Comparison of ENCODE assay signal across 10 cellular contexts in genomic region chr16:79334127-79334526, GRCh38.
DNase-seq lines count a peak whose midpoint lies in the region; ATAC-seq and TF ChIP-seq lines count a peak whose summit lies in the region.
"Had no signal": no experiment of that assay in that cellular context is flagged by ENCODE, and none has a peak within 500 bp of the region (broad histone marks: within the 10 kb centered on the region; RNA-seq: fewer than 3 reads in every experiment).

No MANE protein-coding gene starts in this region.

- H3K36me3 Mint-ChIP-seq in glutamatergic neuron (ENCODE audit: unreplicated experiment): no peaks in the 10 kb centered on the region
- H3K36me3 Mint-ChIP-seq: activated naive CD4-positive, alpha-beta T cell treated with anti-CD3 and anti-CD28 coated beads, Interleukin-2, amount 50 U/mL, for 72 hours had no signal

- no peaks in the 10 kb centered on the region for H3K9me3 Mint-ChIP-seq in glutamatergic neuron (ENCODE audit: unreplicated experiment)
- H3K9me3 Mint-ChIP-seq: activated naive CD4-positive, alpha-beta T cell treated with anti-CD3 and anti-CD28 coated beads, Interleukin-2, amount 50 U/mL, for 72 hours had no signal

- DNase-seq in activated naive CD4-positive, alpha-beta T cell treated with Interleukin-2 at 50 U/mL for 16 hours: peak; percentile 33
- no peak for DNase-seq in activated naive CD4-positive, alpha-beta T cell (lab: John Stamatoyannopoulos, UW)
- DNase-seq in RPMI8226 (peak; percentile 23), glutamatergic neuron (peak; percentile 44), NCI-H748 (lab: John Stamatoyannopoulos, UW; ENCODE audit: unreplicated experiment) (no peak), AML-193 (lab: John Stamatoyannopoulos, UW) (no peak)
- DNase-seq in stimulated activated CD8-positive, alpha-beta memory T cell treated with anti-CD3 and anti-CD28 coated beads, Interleukin-4, amount 100 ng/mL, for 24 hours (ENCODE audit: low read depth): peak; percentile 17
- DNase-seq: NCI-H1048 had no signal

- no peak overlapping the region for H3K4me3 Mint-ChIP-seq in glutamatergic neuron (ENCODE audit: unreplicated experiment)

- peak; percentile 61 for TF ChIP-seq CTCF in glutamatergic neuron (IDR thresholded peaks at IDR 0.05; ENCODE audit: partially characterized antibody, unreplicated experiment)

- H3K27me3 Mint-ChIP-seq in glutamatergic neuron (ENCODE audit: unreplicated experiment): peaks cover 6% of the 10 kb centered on the region

- no peaks in the 10 kb centered on the region for H3K4me1 Mint-ChIP-seq in glutamatergic neuron (ENCODE audit: low read depth, unreplicated experiment)

- no peak overlapping the region for H3K27ac Mint-ChIP-seq in glutamatergic neuron (ENCODE audit: unreplicated experiment)
- H3K27ac Mint-ChIP-seq: activated naive CD4-positive, alpha-beta T cell treated with anti-CD3 and anti-CD28 coated beads, Interleukin-2, amount 50 U/mL, for 72 hours had no signal

- no peak for ATAC-seq in GM19023 (IDR thresholded peaks at IDR 0.05; ENCODE audit: unreplicated experiment)
- ATAC-seq: activated naive CD4-positive, alpha-beta T cell treated with anti-CD3 and anti-CD28 coated beads, Interleukin-2, amount 50 U/mL, for 72 hours had no signal

Comparison
In these comparisons a context has a peak if more than half of its experiments do, and no peak if none do; other contexts are left out.
1. DNase-seq: peak in activated naive CD4-positive, alpha-beta T cell treated with Interleukin-2 at 50 U/mL for 16 hours (single experiment), RPMI8226 (single experiment), glutamatergic neuron (single experiment) and stimulated activated CD8-positive, alpha-beta memory T cell treated with anti-CD3 and anti-CD28 coated beads, Interleukin-4, amount 100 ng/mL, for 24 hours (single experiment); none in activated naive CD4-positive, alpha-beta T cell (0 of 4), NCI-H748 (single experiment) and AML-193 (0 of 2).